In the genomic region with DNA sequence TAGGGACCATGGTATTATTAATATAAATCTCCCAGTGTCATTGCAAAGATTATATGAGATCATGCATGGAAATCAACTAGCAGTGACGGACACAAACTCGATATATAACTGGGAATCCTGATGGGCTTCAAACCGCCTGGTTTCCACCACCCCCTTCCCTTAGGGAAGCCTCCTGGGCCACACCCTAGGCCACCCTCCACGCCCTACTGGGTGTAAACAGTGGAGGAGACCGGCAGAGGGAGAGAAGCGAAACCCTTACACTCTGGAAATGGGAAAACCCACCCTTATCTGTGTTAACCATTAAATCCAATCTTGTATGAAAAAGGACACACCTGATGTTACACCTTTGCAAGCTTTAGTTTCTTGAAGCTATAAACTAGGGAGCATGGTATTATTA, we compare ENCODE assay signal across 8 cellular contexts. TPM values are rescaled to one million over a fixed set of nuclear protein-coding genes. Genes with fewer than 3 reads are reported as not detected.
DNase-seq lines count a peak whose midpoint lies in the region; ATAC-seq lines count a peak whose summit lies in the region.

No MANE protein-coding gene starts in this region.

- POLR2A ChIA-PET in activated CD4-positive, alpha-beta memory T cell treated with anti-CD3 and anti-CD28 coated beads for 36 hours (lab: Charles Lee), result interaction anchor here (1.2 to 1.6 kb wide), 3 partner anchors 9 to 722 kb away, joined by 3 to 7 read pairs (median 3); a partner anchor contains a TSS

- H3K9me2 ChIP-seq in GM23248 (ENCODE audit: insufficient read depth), result no peaks in the 10 kb centered on the region

- no peaks in the 10 kb centered on the region for H4K20me1 ChIP-seq in GM23248 (ENCODE audit: insufficient read depth)

- CTCF ChIA-PET in activated CD4-positive, alpha-beta memory T cell treated with anti-CD3 and anti-CD28 coated beads for 36 hours (lab: Charles Lee), result interaction anchor here (0.6 to 1.4 kb wide), 7 partner anchors 8 to 764 kb away, joined by 3 to 7 read pairs (median 4); a partner anchor contains a TSS

- H3K9me3 Mint-ChIP-seq in activated CD4-positive, alpha-beta T cell treated with anti-CD3 and anti-CD28 coated beads, Interleukin-2, amount 10 ng/mL, durations not matched to agents 24 days and 14 days, result peaks cover 3% of the 10 kb centered on the region
- H3K9me3 Mint-ChIP-seq in activated CD4-positive, alpha-beta memory T cell treated with anti-CD3 and anti-CD28 coated beads for 36 hours, result peaks cover 2% of the 10 kb centered on the region

- peaks cover 9% of the 10 kb centered on the region for H3K4me1 Mint-ChIP-seq in activated CD4-positive, alpha-beta T cell treated with anti-CD3 and anti-CD28 coated beads, Interleukin-2, amount 10 ng/mL, durations not matched to agents 24 days and 14 days
- H3K4me1 Mint-ChIP-seq in activated CD4-positive, alpha-beta memory T cell treated with anti-CD3 and anti-CD28 coated beads for 36 hours (ENCODE audit: low read depth), result peaks cover 16% of the 10 kb centered on the region

- H3K36me3 ChIP-seq in GM23248 (ENCODE audit: low read depth) (peaks cover 13% of the 10 kb centered on the region), SJCRH30 (peaks cover 16% of the 10 kb centered on the region), skeletal muscle satellite cell (ENCODE audit: insufficient read depth, low read length) (peaks cover 14% of the 10 kb centered on the region)

- intact Hi-C loops in activated CD4-positive, alpha-beta T cell treated with anti-CD3 and anti-CD28 coated beads, Interleukin-2, amount 10 ng/mL, durations not matched to agents 24 days and 14 days (cut with micrococcal nuclease), result loop anchor here (5.0 kb wide), 4 partner anchors 52 to 688 kb away; a partner anchor contains a TSS
- intact Hi-C loops in activated CD4-positive, alpha-beta memory T cell treated with anti-CD3 and anti-CD28 coated beads for 36 hours (cut with micrococcal nuclease), result loop anchor here (1.0 to 10.0 kb wide), 9 partner anchors 132 to 1623 kb away; a partner anchor contains a TSS

- H3K27ac ChIP-seq in GM23248 (peak overlapping the region; percentile 66), SJCRH30 (peak overlapping the region; percentile 61)

- H3K9me3 ChIP-seq in GM23248 (ENCODE audit: low read depth) (no peaks in the 10 kb centered on the region), SJCRH30 (replicated peaks) (peaks cover 4% of the 10 kb centered on the region; the same call in 1 of the 2 replicates), skeletal muscle satellite cell (replicated peaks; ENCODE audit: low read length) (peaks cover under 1% of the 10 kb centered on the region)

- H3K4me3 Mint-ChIP-seq in activated CD4-positive, alpha-beta T cell treated with anti-CD3 and anti-CD28 coated beads, Interleukin-2, amount 10 ng/mL, durations not matched to agents 24 days and 14 days, result no peak overlapping the region
- no peak overlapping the region for H3K4me3 Mint-ChIP-seq in activated CD4-positive, alpha-beta memory T cell treated with anti-CD3 and anti-CD28 coated beads for 36 hours

- DNase-seq in GM23248 (no peak), SJCRH30 (peak; percentile 36 to 42), glomerular visceral epithelial cell (ENCODE audit: extremely low spot score) (peak; percentile 6)
- DNase-seq in activated CD4-positive, alpha-beta T cell treated with anti-CD3 and anti-CD28 coated beads, Interleukin-2, amount 10 ng/mL, durations not matched to agents 24 days and 14 days, result no peak
- no peak for DNase-seq in activated CD4-positive, alpha-beta memory T cell treated with anti-CD3 and anti-CD28 coated beads for 36 hours
- DNase-seq in activated CD8-positive, alpha-beta memory T cell treated with anti-CD3 and anti-CD28 coated beads, Interleukin-2, amount 50 U/mL, for 48 hours, result no peak

- no peaks in the 10 kb centered on the region for H3K27me3 ChIP-seq in GM23248 (replicated peaks; ENCODE audit: insufficient read depth)
- H3K27me3 ChIP-seq in SJCRH30, result no peaks in the 10 kb centered on the region
- H3K27me3 ChIP-seq in skeletal muscle satellite cell (ENCODE audit: control insufficient read depth, insufficient read depth, low read length), result no peaks in the 10 kb centered on the region

- H3K4me3 ChIP-seq in GM23248, result peak overlapping the region; percentile 87
- H3K4me3 ChIP-seq in SJCRH30, result peak overlapping the region; percentile 80
- H3K4me3 ChIP-seq in skeletal muscle satellite cell (ENCODE audit: low read length), result peak overlapping the region; percentile 86

- in situ Hi-C loops in GM23248 (cut with MboI), result loop anchor here (10.0 to 25.0 kb wide), 2 partner anchors 178 to 404 kb away; no protein-coding TSS in a partner anchor

- peak overlapping the region; percentile 82 for H3K9ac ChIP-seq in GM23248
- H3K9ac ChIP-seq in skeletal muscle satellite cell (ENCODE audit: low read depth, low read length), result peak overlapping the region; percentile 85

- H3F3A ChIP-seq in GM23248 (ENCODE audit: insufficient read depth), result peaks cover 8% of the 10 kb centered on the region

- H3K27me3 Mint-ChIP-seq in activated CD4-positive, alpha-beta T cell treated with anti-CD3 and anti-CD28 coated beads, Interleukin-2, amount 10 ng/mL, durations not matched to agents 24 days and 14 days, result peaks cover under 1% of the 10 kb centered on the region
- H3K27me3 Mint-ChIP-seq in activated CD4-positive, alpha-beta memory T cell treated with anti-CD3 and anti-CD28 coated beads for 36 hours, result peaks cover 2% of the 10 kb centered on the region

- H2AFZ ChIP-seq in GM23248, result peak overlapping the region; percentile 98

- H3K79me2 ChIP-seq in GM23248 (ENCODE audit: insufficient read depth), result peaks cover 44% of the 10 kb centered on the region

- H3K4me2 ChIP-seq in GM23248 (ENCODE audit: unreplicated experiment) (peak overlapping the region; percentile 78), skeletal muscle satellite cell (ENCODE audit: low read length) (peak overlapping the region; percentile 85)

- 75 to 80% methylated on average over 6 of the region's 6 CpGs for WGBS in GM23248 (ENCODE audit: low coverage in 1 of 2, low lambda C conversion rate in 2 of 2, missing lambda C conversion rate in 2 of 2), 2 experiments

- ATAC-seq in GM21390 (IDR thresholded peaks at IDR 0.05; ENCODE audit: unreplicated experiment), result no peak

- peaks cover 20% of the 10 kb centered on the region for H3K36me3 Mint-ChIP-seq in activated CD4-positive, alpha-beta T cell treated with anti-CD3 and anti-CD28 coated beads, Interleukin-2, amount 10 ng/mL, durations not matched to agents 24 days and 14 days (ENCODE audit: low read depth)
- peaks cover 17% of the 10 kb centered on the region for H3K36me3 Mint-ChIP-seq in activated CD4-positive, alpha-beta memory T cell treated with anti-CD3 and anti-CD28 coated beads for 36 hours

- no peak overlapping the region for H3K27ac Mint-ChIP-seq in activated CD4-positive, alpha-beta T cell treated with anti-CD3 and anti-CD28 coated beads, Interleukin-2, amount 10 ng/mL, durations not matched to agents 24 days and 14 days
- H3K27ac Mint-ChIP-seq in activated CD4-positive, alpha-beta memory T cell treated with anti-CD3 and anti-CD28 coated beads for 36 hours, result no peak overlapping the region

- H3K4me1 ChIP-seq in GM23248 (ENCODE audit: insufficient read depth) (peaks cover 18% of the 10 kb centered on the region), SJCRH30 (peaks cover 4% of the 10 kb centered on the region; the same call in 1 of the 2 replicates), skeletal muscle satellite cell (ENCODE audit: control insufficient read depth, insufficient read depth, low read length) (peaks cover 8% of the 10 kb centered on the region)

RNA-seq across cellular contexts. Expression of a gene that starts 0.6 kb away (rescaled TPM):
- total RNA-seq in GM23248 (2014; rRNA removed; shearing (Covaris generic)), result 10.4 and 16.6 TPM in 2 replicates
- 26.6 and 31.6 TPM in 2 replicates for polyA plus RNA-seq in GM23248 (2016; fragmentation: Nextera tagmentation; extraction: Ambion mirVana)
- total RNA-seq in SJCRH30 (2014; rRNA removed; shearing (Covaris generic)), result 27.8 TPM in 2 replicates
- total RNA-seq in skeletal muscle satellite cell (2012; rRNA removed), result 8.3 and 11.2 TPM in 2 replicates
- 24.7 and 26.0 TPM in 2 replicates for total RNA-seq in activated CD4-positive, alpha-beta T cell treated with anti-CD3 and anti-CD28 coated beads, Interleukin-2, amount 10 ng/mL, durations not matched to agents 24 days and 14 days
- 10 to 100 TPM; 18.7 TPM for total RNA-seq in activated CD4-positive, alpha-beta memory T cell treated with anti-CD3 and anti-CD28 coated beads for 36 hours

Comparison
In these comparisons a context has a peak if more than half of its experiments do, and no peak if none do; other contexts are left out.
1. DNase-seq: peak in SJCRH30 (2 of 2) and glomerular visceral epithelial cell (single experiment); none in GM23248 (single experiment), activated CD4-positive, alpha-beta T cell treated with anti-CD3 and anti-CD28 coated beads, Interleukin-2, amount 10 ng/mL, durations not matched to agents 24 days and 14 days (single experiment), activated CD4-positive, alpha-beta memory T cell treated with anti-CD3 and anti-CD28 coated beads for 36 hours (single experiment) and activated CD8-positive, alpha-beta memory T cell treated with anti-CD3 and anti-CD28 coated beads, Interleukin-2, amount 50 U/mL, for 48 hours (single experiment).
2. Peak in every context shown above with its lines, with median percentiles within 50 percentile points of each other: H3K4me3 ChIP-seq.